14 cellular contexts compared by ENCODE assay signal in genomic region chr21:34802180-34802899, GRCh38.
A peak's percentile ranks its signal among the peaks of the same experiment; 100 is the strongest.
DNase-seq lines count a peak whose midpoint lies in the region; ATAC-seq, FAIRE-seq and TF ChIP-seq lines count a peak whose summit lies in the region.
"Had no signal": no experiment of that assay in that cellular context is flagged by ENCODE, and none has a peak within 500 bp of the region (broad histone marks: within the 10 kb centered on the region; RNA-seq: fewer than 3 reads in every experiment).

No MANE protein-coding gene starts in this region.

- ATAC-seq in T-helper 17 cell, result no peak
- ATAC-seq in psoas muscle, result peak; percentile 52 to 76 (median 70)
- ATAC-seq in heart left ventricle, result no peak

- peaks cover 50% of the 10 kb centered on the region for H3K4me1 ChIP-seq in psoas muscle
- peaks cover 0 to 51% (median 0%) of the 10 kb centered on the region in 12 donors for H3K4me1 ChIP-seq in heart left ventricle

- H3K27me3 ChIP-seq in psoas muscle (ENCODE audit: insufficient read depth in 3 of 3, low read length in 2 of 3) (no peaks in the 10 kb centered on the region), heart left ventricle (no peaks in the 10 kb centered on the region)

- 41 to 43% (median 41%) methylated on average over 1 of the region's 1 CpG for WGBS in psoas muscle, 3 donors
- 85 to 98% (median 87%) methylated on average over 1 of the region's 1 CpG for WGBS in heart left ventricle, 4 donors

- H3K9me3 ChIP-seq in T-helper 17 cell (ENCODE audit: control insufficient read depth, low read length, poor library complexity, severe bottlenecking) (no peaks in the 10 kb centered on the region), psoas muscle (no peaks in the 10 kb centered on the region), heart left ventricle (peaks cover 0 to 22% (median 3%) of the 10 kb centered on the region in 12 donors)

- DNase-seq in EH (ENCODE audit: low read depth), result peak; percentile 43
- no peak for DNase-seq in T-helper 17 cell
- peak; percentile 55 for DNase-seq in fibroblast of mammary gland (ENCODE audit: low read depth)
- no peak for DNase-seq in psoas muscle
- no peak for DNase-seq in HTR-8/SVneo (ENCODE audit: insufficient read length, low spot score)
- no peak for DNase-seq in LoVo (ENCODE audit: low spot score)
- no peak for DNase-seq in heart left ventricle
- DNase-seq in GOT3 (lab: John Stamatoyannopoulos, UW), result no peak
- DNase-seq: anterior cingulate cortex; effector CD4-positive, alpha-beta T cell; head of caudate nucleus; NCI-H1417 treated with DMSO at 0.1 percent for 48 hours; NCI-H524 treated with DMSO at 0.1 percent for 48 hours had no signal

- H3K36me3 Mint-ChIP-seq in T-helper 17 cell (ENCODE audit: low read depth), result peaks cover 15% of the 10 kb centered on the region

- H3K4me3 ChIP-seq in fibroblast of mammary gland (ENCODE audit: control insufficient read depth, low read depth, low read length), result no peak overlapping the region
- H3K4me3 ChIP-seq in psoas muscle, result no peak overlapping the region
- no peak overlapping the region for H3K4me3 ChIP-seq in heart left ventricle

- TF ChIP-seq POLR2A in heart left ventricle (IDR thresholded peaks at IDR 0.05), result no peak

- H3K27ac Mint-ChIP-seq in T-helper 17 cell, result peak overlapping the region; percentile 54

- H3K36me3 ChIP-seq in psoas muscle (ENCODE audit: insufficient read depth in 1 of 2, low read depth in 1 of 2), result peaks cover 5 to 63% of the 10 kb centered on the region in 2 donors
- H3K36me3 ChIP-seq in heart left ventricle, result peaks cover 0 to 62% (median 19%) of the 10 kb centered on the region in 9 donors

- intact Hi-C loops in psoas muscle (cut with DNase I) (no loop called here), heart left ventricle (cut with DNase I) (no loop called here)

- FAIRE-seq in HTR-8/SVneo (lab: Jason Lieb, UNC), result no peak

- no peak overlapping the region for H3K4me3 Mint-ChIP-seq in T-helper 17 cell

- H3K4me1 Mint-ChIP-seq in T-helper 17 cell, result peaks cover 28% of the 10 kb centered on the region

- no peaks in the 10 kb centered on the region for H3K27me3 Mint-ChIP-seq in T-helper 17 cell

- TF ChIP-seq CTCF in fibroblast of mammary gland (conservative IDR thresholded peaks at IDR 0.05; ENCODE audit: control insufficient read depth, insufficient read depth, low read depth, low read length) (no peak), psoas muscle (IDR thresholded peaks at IDR 0.05) (no peak), heart left ventricle (IDR thresholded peaks at IDR 0.05) (no peak)

- H3K27ac ChIP-seq in psoas muscle (peak overlapping the region; percentile 32), heart left ventricle (no peak overlapping the region)
- H3K27ac ChIP-seq: C4-2B had no signal

Comparison
In these comparisons a context has a peak if more than half of its experiments do, and no peak if none do; other contexts are left out.
1. DNase-seq: peak in EH (single experiment) and fibroblast of mammary gland (single experiment); none in T-helper 17 cell (0 of 3), psoas muscle (0 of 2), HTR-8/SVneo (single experiment), LoVo (single experiment), heart left ventricle (0 of 5) and GOT3 (single experiment).
2. ATAC-seq: peak in psoas muscle (4 of 4); none in T-helper 17 cell (single experiment) and heart left ventricle (0 of 4).